Comparison of ENCODE assay signal across 13 cellular contexts in the genomic region with DNA sequence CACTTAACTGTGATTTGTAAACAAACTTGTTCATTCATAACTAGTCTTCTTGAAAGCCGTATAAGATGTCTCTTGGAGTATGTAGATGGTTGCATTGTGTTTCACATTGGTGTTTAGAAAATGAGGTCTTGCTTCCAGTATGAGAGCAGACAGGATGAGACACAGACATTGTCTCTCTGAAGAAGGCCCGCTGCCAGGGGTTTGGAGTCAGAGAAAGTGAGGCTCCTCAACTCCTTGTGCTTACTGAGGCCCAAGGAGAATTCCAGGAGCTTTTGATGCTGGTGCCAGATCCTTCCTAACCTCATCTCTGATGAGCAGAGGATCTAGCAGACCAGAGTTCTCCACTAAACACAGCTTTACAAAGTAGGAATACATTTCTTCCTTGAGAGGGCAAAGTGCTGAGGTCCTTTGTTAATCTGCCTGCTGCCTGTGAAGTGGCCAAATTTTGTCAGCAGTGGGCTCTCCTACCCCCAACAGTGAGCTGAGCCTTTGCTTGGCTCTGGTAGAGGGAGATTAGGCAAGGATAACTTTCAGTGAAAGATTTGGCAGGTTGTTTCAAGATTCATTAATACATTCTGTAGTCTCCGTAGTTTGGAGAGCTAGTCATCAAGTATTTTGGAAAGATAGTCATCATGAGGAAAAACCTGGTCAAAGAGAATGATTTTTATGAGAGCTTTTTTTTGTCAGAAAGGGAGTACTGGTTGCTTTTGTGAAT. TPM values are rescaled to one million over a fixed set of nuclear protein-coding genes. Genes with fewer than 3 reads are reported as not detected.
DNase-seq lines count a peak whose midpoint lies in the region; ATAC-seq, FAIRE-seq and TF ChIP-seq lines count a peak whose summit lies in the region.
"Had no signal": no experiment of that assay in that cellular context is flagged by ENCODE, and none has a peak within 500 bp of the region (broad histone marks: within the 10 kb centered on the region; RNA-seq: fewer than 3 reads in every experiment).

No MANE protein-coding gene starts in this region.

- CTCF ChIA-PET in activated CD8-positive, alpha-beta memory T cell treated with anti-CD3 and anti-CD28 coated beads, Interleukin-2, amount 10 ng/mL, durations not matched to agents 7 days and 5 days (lab: Charles Lee), result interaction anchor here (0.6 to 1.0 kb wide), 3 partner anchors 9 to 14 kb away, joined by 3 to 4 read pairs (median 3); no protein-coding TSS in a partner anchor

- peaks cover 97% of the 10 kb centered on the region for H3K79me2 ChIP-seq in astrocyte (ENCODE audit: insufficient read depth, low read length)

- H3K4me3 ChIP-seq in astrocyte (ENCODE audit: insufficient read depth, low read depth, low read length) (no peak overlapping the region), tibial artery (no peak overlapping the region), WERI-Rb-1 (ENCODE audit: low read depth, low read length) (no peak overlapping the region)

- no peaks in the 10 kb centered on the region for H3K27me3 ChIP-seq in astrocyte (ENCODE audit: insufficient read depth, low read length)
- H3K27me3 ChIP-seq in tibial artery, result no peaks in the 10 kb centered on the region
- no peaks in the 10 kb centered on the region for H3K27me3 ChIP-seq in WERI-Rb-1 (ENCODE audit: insufficient read depth, low read depth, severe bottlenecking)

- H3K4me1 ChIP-seq in astrocyte (ENCODE audit: insufficient read depth, low read length) (peaks cover 25% of the 10 kb centered on the region), tibial artery (peaks cover 0 to 36% (median 4%) of the 10 kb centered on the region in 4 donors)

- FAIRE-seq in astrocyte (lab: Jason Lieb, UNC), result no peak

- DNase-seq in activated CD8-positive, alpha-beta memory T cell treated with anti-CD3 and anti-CD28 coated beads, Interleukin-2, amount 10 ng/mL, durations not matched to agents 7 days and 5 days, result no peak
- no peak for DNase-seq in activated CD8-positive, alpha-beta memory T cell treated with anti-CD3 and anti-CD28 coated beads for 24 hours
- DNase-seq in astrocyte (ENCODE audit: low read depth), result peak; percentile 46
- DNase-seq in naive thymus-derived CD8-positive, alpha-beta T cell, result no peak
- no peak for DNase-seq in tibial artery
- no peak for DNase-seq in GM13977 (ENCODE audit: low spot score)
- DNase-seq in WERI-Rb-1, result no peak
- DNase-seq in DMS 273 (lab: John Stamatoyannopoulos, UW; ENCODE audit: unreplicated experiment), result no peak
- DNase-seq: activated naive CD8-positive, alpha-beta T cell treated with anti-CD3 and anti-CD28 coated beads, Interleukin-2, amount 10 ng/mL, durations not matched to agents 7 days and 5 days; effector memory CD4-positive, alpha-beta T cell; NCI-H345 had no signal

- no peak for ATAC-seq in activated CD8-positive, alpha-beta memory T cell treated with anti-CD3 and anti-CD28 coated beads, Interleukin-2, amount 10 ng/mL, durations not matched to agents 7 days and 5 days
- ATAC-seq in naive thymus-derived CD8-positive, alpha-beta T cell, result no peak
- ATAC-seq: HCT116 had no signal

- H3K9me3 ChIP-seq in astrocyte (ENCODE audit: insufficient read depth, low read depth, low read length) (no peaks in the 10 kb centered on the region), tibial artery (no peaks in the 10 kb centered on the region), WERI-Rb-1 (ENCODE audit: severe bottlenecking) (no peaks in the 10 kb centered on the region)

- POLR2A ChIA-PET in naive thymus-derived CD8-positive, alpha-beta T cell (lab: Charles Lee), result interaction anchor here (0.6 to 0.9 kb wide), 2 partner anchors 9 to 388 kb away, joined by 3 to 6 read pairs; partner anchors contain the start of gene MAPRE1

- peak overlapping the region; percentile 4 for H3K4me2 ChIP-seq in astrocyte (ENCODE audit: low read length)

- no peak overlapping the region for H3K9ac ChIP-seq in astrocyte (ENCODE audit: low read length)

- peaks cover 93% of the 10 kb centered on the region for H4K20me1 ChIP-seq in astrocyte (ENCODE audit: insufficient read depth, low read length)

- TF ChIP-seq CTCF in astrocyte (IDR thresholded peaks at IDR 0.05; ENCODE audit: insufficient read depth, low read depth, low read length), result no peak
- no peak for TF ChIP-seq CTCF in tibial artery (IDR thresholded peaks at IDR 0.05)
- no peak for TF ChIP-seq CTCF in GM13977 (IDR thresholded peaks at IDR 0.05; ENCODE audit: extremely low read depth, insufficient read depth, missing control alignments)
- TF ChIP-seq CTCF in WERI-Rb-1 (IDR thresholded peaks at IDR 0.05; ENCODE audit: low read depth, low read length), result no peak

- H3K27ac Mint-ChIP-seq in activated CD8-positive, alpha-beta memory T cell treated with anti-CD3 and anti-CD28 coated beads, Interleukin-2, amount 10 ng/mL, durations not matched to agents 7 days and 5 days, result peak overlapping the region; percentile 42
- peak overlapping the region; percentile 80 for H3K27ac Mint-ChIP-seq in astrocyte (ENCODE audit: unreplicated experiment)
- H3K27ac Mint-ChIP-seq in naive thymus-derived CD8-positive, alpha-beta T cell, result peak overlapping the region in 9 of 10 donors; percentile 34 to 91 (median 80)
- H3K27ac Mint-ChIP-seq: activated naive CD8-positive, alpha-beta T cell treated with anti-CD3 and anti-CD28 coated beads, Interleukin-2, amount 10 ng/mL, durations not matched to agents 7 days and 5 days had no signal

- H3K27ac ChIP-seq in astrocyte (ENCODE audit: low read depth, low read length) (peak overlapping the region; percentile 17), tibial artery (peak overlapping the region; percentile 20 to 42), WERI-Rb-1 (no peak overlapping the region)

- in situ Hi-C loops in GM13977 (cut with MboI; ENCODE audit: low pct_unique_long_range_greater_than_20kb, low sequenced_read_pairs, unreplicated experiment), result no loop called here

- no peak overlapping the region for H3K4me3 Mint-ChIP-seq in activated CD8-positive, alpha-beta memory T cell treated with anti-CD3 and anti-CD28 coated beads, Interleukin-2, amount 10 ng/mL, durations not matched to agents 7 days and 5 days
- H3K4me3 Mint-ChIP-seq in astrocyte (ENCODE audit: unreplicated experiment), result no peak overlapping the region
- peak overlapping the region in 4 of 10 donors; percentile 4 to 42 (median 24) for H3K4me3 Mint-ChIP-seq in naive thymus-derived CD8-positive, alpha-beta T cell
- H3K4me3 Mint-ChIP-seq: activated naive CD8-positive, alpha-beta T cell treated with anti-CD3 and anti-CD28 coated beads, Interleukin-2, amount 10 ng/mL, durations not matched to agents 7 days and 5 days had no signal

- no peaks in the 10 kb centered on the region for H3K9me3 Mint-ChIP-seq in activated CD8-positive, alpha-beta memory T cell treated with anti-CD3 and anti-CD28 coated beads, Interleukin-2, amount 10 ng/mL, durations not matched to agents 7 days and 5 days (ENCODE audit: low read depth)
- H3K9me3 Mint-ChIP-seq in astrocyte (ENCODE audit: unreplicated experiment), result no peaks in the 10 kb centered on the region
- no peaks in the 10 kb centered on the region for H3K9me3 Mint-ChIP-seq in naive thymus-derived CD8-positive, alpha-beta T cell
- H3K9me3 Mint-ChIP-seq: activated naive CD8-positive, alpha-beta T cell treated with anti-CD3 and anti-CD28 coated beads, Interleukin-2, amount 10 ng/mL, durations not matched to agents 7 days and 5 days had no signal

- H3K4me1 Mint-ChIP-seq in activated CD8-positive, alpha-beta memory T cell treated with anti-CD3 and anti-CD28 coated beads, Interleukin-2, amount 10 ng/mL, durations not matched to agents 7 days and 5 days, result peaks cover 43% of the 10 kb centered on the region
- H3K4me1 Mint-ChIP-seq in astrocyte (ENCODE audit: low read depth, unreplicated experiment), result peaks cover 27% of the 10 kb centered on the region
- peaks cover 28 to 80% (median 64%) of the 10 kb centered on the region in 4 donors for H3K4me1 Mint-ChIP-seq in naive thymus-derived CD8-positive, alpha-beta T cell

- no peak overlapping the region for H2AFZ ChIP-seq in astrocyte (ENCODE audit: low read depth, low read length)

- H3K36me3 ChIP-seq in astrocyte (ENCODE audit: insufficient read depth, low read length), result peaks cover 22% of the 10 kb centered on the region
- peaks cover 18 to 52% (median 32%) of the 10 kb centered on the region in 3 donors for H3K36me3 ChIP-seq in tibial artery
- H3K36me3 ChIP-seq in WERI-Rb-1, result peaks cover 72% of the 10 kb centered on the region

- peaks cover 60% of the 10 kb centered on the region for H3K36me3 Mint-ChIP-seq in activated CD8-positive, alpha-beta memory T cell treated with anti-CD3 and anti-CD28 coated beads, Interleukin-2, amount 10 ng/mL, durations not matched to agents 7 days and 5 days
- H3K36me3 Mint-ChIP-seq in astrocyte (ENCODE audit: low read depth, unreplicated experiment), result peaks cover 19% of the 10 kb centered on the region
- H3K36me3 Mint-ChIP-seq in naive thymus-derived CD8-positive, alpha-beta T cell, result peaks cover 5 to 91% (median 12%) of the 10 kb centered on the region in 3 donors

- H3K27me3 Mint-ChIP-seq in activated CD8-positive, alpha-beta memory T cell treated with anti-CD3 and anti-CD28 coated beads, Interleukin-2, amount 10 ng/mL, durations not matched to agents 7 days and 5 days, result no peaks in the 10 kb centered on the region
- H3K27me3 Mint-ChIP-seq in astrocyte (ENCODE audit: low read depth, unreplicated experiment), result no peaks in the 10 kb centered on the region
- no peaks in the 10 kb centered on the region for H3K27me3 Mint-ChIP-seq in naive thymus-derived CD8-positive, alpha-beta T cell
- H3K27me3 Mint-ChIP-seq: activated naive CD8-positive, alpha-beta T cell treated with anti-CD3 and anti-CD28 coated beads, Interleukin-2, amount 10 ng/mL, durations not matched to agents 7 days and 5 days had no signal

- intact Hi-C loops in tibial artery (cut with DNase I; ENCODE audit: low total_unique reads), result no loop called here

RNA-seq across cellular contexts. Expression of gene MAPRE1, which starts 9.7 kb away (rescaled TPM):
- total RNA-seq in activated CD8-positive, alpha-beta memory T cell treated with anti-CD3 and anti-CD28 coated beads, Interleukin-2, amount 10 ng/mL, durations not matched to agents 7 days and 5 days, result 100 to 1,000 TPM; 114 to 149 TPM
- total RNA-seq in astrocyte, result 153 and 166 TPM in 2 replicates
- total RNA-seq in naive thymus-derived CD8-positive, alpha-beta T cell, result 10 to 100 TPM; 81.3 to 86.3 TPM
- polyA plus RNA-seq in naive thymus-derived CD8-positive, alpha-beta T cell, result 100 to 1,000 TPM; 100 to 112 (median 108) TPM

RNA-seq across cellular contexts. Expression of gene EFCAB8, which starts 29.3 kb away (rescaled TPM):
- 1 to 10 TPM in 1 of 2 experiments, under 1 TPM in 1; 0.30 to 1.1 TPM for total RNA-seq in activated CD8-positive, alpha-beta memory T cell treated with anti-CD3 and anti-CD28 coated beads, Interleukin-2, amount 10 ng/mL, durations not matched to agents 7 days and 5 days
- 0.41 and 0.65 TPM in 2 replicates for total RNA-seq in astrocyte
- 1 to 10 TPM; 2.2 to 2.9 TPM for total RNA-seq in naive thymus-derived CD8-positive, alpha-beta T cell
- not detected for polyA plus RNA-seq in naive thymus-derived CD8-positive, alpha-beta T cell
- polyA plus RNA-seq: neural cell had no signal
